ENCODE assay signal across 8 cellular contexts in the genomic region with DNA sequence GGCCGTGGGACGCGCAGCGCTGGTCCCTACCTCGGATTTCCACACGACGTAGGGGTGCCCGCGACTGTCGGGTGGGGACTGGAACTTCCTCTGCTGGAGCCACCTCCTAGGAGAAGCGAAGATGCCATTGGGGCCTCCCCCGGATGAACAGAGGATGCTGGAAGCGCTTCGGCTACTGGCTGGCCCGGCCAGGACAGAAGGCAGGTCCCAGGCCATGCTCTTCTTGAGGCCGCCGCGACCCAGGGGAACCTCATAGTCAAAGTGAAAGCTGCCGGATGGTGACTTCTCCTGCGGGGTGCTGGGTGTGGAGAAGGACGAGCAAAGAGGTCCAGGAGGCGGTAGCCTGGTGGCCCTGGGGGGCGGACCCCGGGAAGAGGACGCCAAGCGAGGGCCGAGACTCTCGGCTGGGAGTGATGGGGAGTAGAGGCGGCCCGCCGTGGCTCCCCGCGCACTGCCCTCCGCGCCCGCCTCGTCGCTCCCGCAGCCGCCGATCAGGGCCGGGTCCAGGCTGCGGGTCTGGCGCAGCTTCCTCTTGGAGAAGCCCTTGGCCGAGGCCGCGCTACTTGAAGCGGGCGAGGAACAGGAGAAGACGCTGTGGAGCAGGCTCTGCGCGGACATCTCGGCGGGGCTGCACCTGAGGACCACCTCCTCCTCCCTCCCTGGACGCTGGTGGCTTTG. TPM values are rescaled to one million over a fixed set of nuclear protein-coding genes. Genes with fewer than 3 reads are reported as not detected.
DNase-seq lines count a peak whose midpoint lies in the region; ATAC-seq and TF ChIP-seq lines count a peak whose summit lies in the region.

No MANE protein-coding gene starts in this region.

- no peaks in the 10 kb centered on the region for H3K9me3 ChIP-seq in right atrium auricular region

- TF ChIP-seq CTCF in WI38 (IDR thresholded peaks at IDR 0.05; ENCODE audit: low read depth, low read length) (no peak), right atrium auricular region (IDR thresholded peaks at IDR 0.05) (no peak), retinal pigment epithelial cell (conservative IDR thresholded peaks at IDR 0.05; ENCODE audit: low read depth, low read length) (no peak)

- DNase-seq in right atrium auricular region (ENCODE audit: low spot score): no peak
- no peak for DNase-seq in retinal pigment epithelial cell (ENCODE audit: low read depth)
- no peak for DNase-seq in NCI-H526 (lab: John Stamatoyannopoulos, UW)
- DNase-seq in left lobe of liver (ENCODE audit: low spot score): no peak
- DNase-seq in NCI-H1092 (lab: John Stamatoyannopoulos, UW): no peak

- H3K27ac ChIP-seq in right atrium auricular region: peak overlapping the region in 1 of 2 donors; percentile 26

- H3K4me3 ChIP-seq in GM08714 (ENCODE audit: low read length) (peak overlapping the region; percentile 66; the same call in 1 of the 2 replicates), WI38 (ENCODE audit: low read depth, low read length) (peak overlapping the region; percentile 47), right atrium auricular region (peak overlapping the region; percentile 25 to 50), retinal pigment epithelial cell (ENCODE audit: low read length) (peak overlapping the region; percentile 38)

- no peaks in the 10 kb centered on the region for H3K4me1 ChIP-seq in right atrium auricular region

- H3K27me3 ChIP-seq in right atrium auricular region: no peaks in the 10 kb centered on the region

- H3K36me3 ChIP-seq in right atrium auricular region: no peaks in the 10 kb centered on the region

- ATAC-seq in left lobe of liver (no peak), HG02678 (IDR thresholded peaks at IDR 0.05; ENCODE audit: unreplicated experiment) (no peak)

RNA-seq across cellular contexts. Expression of a gene that starts 1.4 kb away (rescaled TPM):
- total RNA-seq in right atrium auricular region (1 to 10 TPM; 5.1 to 9.4 TPM), left lobe of liver (0.65 TPM)
